ENCODE assay signal across 10 cellular contexts in genomic region chr19:10226376-10227214, GRCh38. TPM values are rescaled to one million over a fixed set of nuclear protein-coding genes. Genes with fewer than 3 reads are reported as not detected.
A peak's percentile ranks its signal among the peaks of the same experiment; 100 is the strongest.
DNase-seq lines count a peak whose midpoint lies in the region; ATAC-seq and TF ChIP-seq lines count a peak whose summit lies in the region.
"Had no signal": no experiment of that assay in that cellular context is flagged by ENCODE, and none has a peak within 500 bp of the region (broad histone marks: within the 10 kb centered on the region; RNA-seq: fewer than 3 reads in every experiment).

No MANE protein-coding gene starts in this region.

- intact Hi-C loops in dorsolateral prefrontal cortex (cut with DNase I) (loop anchor here (1.0 to 2.0 kb wide), 3 partner anchors 24 to 32 kb away; partner anchors contain the start of gene DNMT1 (in 1 of the 2)), testis (cut with DNase I; ENCODE audit: low total_unique reads) (no loop called here)

- 66% methylated on average over 14 of the region's 17 CpGs for WGBS in HUES64
- WGBS in lung, 2 donors = 61 to 62% methylated on average over 17 of the region's 17 CpGs
- 18 to 41% methylated on average over 9 to 17 of the region's 17 CpGs for WGBS in testis, 2 donors

- peak; percentile 19 for ATAC-seq in lung (ENCODE audit: insufficient read depth, low FRiP score)
- no peak for ATAC-seq in GM18870 (IDR thresholded peaks at IDR 0.05; ENCODE audit: unreplicated experiment)

- DNase-seq in dorsolateral prefrontal cortex (peak in 4 of 10 donors; percentile 36 to 48 (median 40)), lung (ENCODE audit: low spot score) (peak; percentile 70), testis (peak; percentile 76), GF-D8 (lab: John Stamatoyannopoulos, UW) (no peak), retina (no peak)
- DNase-seq in activated CD4-positive, alpha-beta T cell treated with anti-CD3 and anti-CD28 coated beads, Interleukin-2, amount 50 U/mL, for 4 hours = no peak
- DNase-seq: KG1, small intestine had no signal

- no peaks in the 10 kb centered on the region for H3K9me3 ChIP-seq in HUES64 (ENCODE audit: insufficient read depth, low read depth, low read length)
- H3K9me3 ChIP-seq in lung (ENCODE audit: control insufficient read depth in 2 of 2, insufficient read depth in 1 of 2, low read length in 1 of 2) = no peaks in the 10 kb centered on the region
- H3K9me3 ChIP-seq in testis = no peaks in the 10 kb centered on the region

- H3K4me1 ChIP-seq in HUES64 (ENCODE audit: insufficient read depth, low read length) (peaks cover 7% of the 10 kb centered on the region), lung (ENCODE audit: control insufficient read depth in 2 of 2, insufficient read depth in 2 of 2, low read length in 2 of 2) (peaks cover 0 to 3% of the 10 kb centered on the region in 2 donors), testis (peaks cover 36% of the 10 kb centered on the region)

- no peaks in the 10 kb centered on the region for H3K27me3 ChIP-seq in HUES64 (ENCODE audit: insufficient read depth, low read length)
- H3K27me3 ChIP-seq in dorsolateral prefrontal cortex = no peaks in the 10 kb centered on the region
- no peaks in the 10 kb centered on the region for H3K27me3 ChIP-seq in lung (ENCODE audit: control insufficient read depth, insufficient read depth)
- no peaks in the 10 kb centered on the region for H3K27me3 ChIP-seq in testis

- peak overlapping the region; percentile 9; the same call in 1 of the 2 replicates for H3K9ac ChIP-seq in HUES64 (ENCODE audit: low read depth, low read length)

- TF ChIP-seq POLR2A in testis (IDR thresholded peaks at IDR 0.05) = no peak

- TF ChIP-seq CTCF in dorsolateral prefrontal cortex (IDR thresholded peaks at IDR 0.05 in 54 of 56, conservative IDR thresholded peaks at IDR 0.05 in 2 of 56; ENCODE audit: low read depth in 1 of 56, partially characterized antibody in 56 of 56) (peak in 1 of 56 donors; percentile 11), lung (IDR thresholded peaks at IDR 0.05; ENCODE audit: control extremely low read depth, extremely low read depth) (no peak), testis (IDR thresholded peaks at IDR 0.05) (no peak)

- H3K27ac ChIP-seq in HUES64 (ENCODE audit: low read depth, low read length) = no peak overlapping the region
- H3K27ac ChIP-seq in dorsolateral prefrontal cortex = peak overlapping the region; percentile 40 to 97 (median 93)
- H3K27ac ChIP-seq in lung (ENCODE audit: low read depth in 1 of 2, low read length in 1 of 2) = peak overlapping the region in 1 of 2 donors; percentile 72
- peak overlapping the region; percentile 84 to 87 for H3K27ac ChIP-seq in testis

- H3K36me3 ChIP-seq in HUES64 (ENCODE audit: insufficient read depth, low read length) (peaks cover 9% of the 10 kb centered on the region; the same call in 1 of the 2 replicates), lung (ENCODE audit: control insufficient read depth in 2 of 2, insufficient read depth in 2 of 2, low read length in 2 of 2) (peaks cover 0 to 17% of the 10 kb centered on the region in 2 donors), testis (ENCODE audit: low read depth, missing control alignments) (no peaks in the 10 kb centered on the region)

- no peak overlapping the region for H3K4me3 ChIP-seq in HUES64 (ENCODE audit: low read length)
- peak overlapping the region in 45 of 59 donors; percentile 3 to 58 (median 32) for H3K4me3 ChIP-seq in dorsolateral prefrontal cortex
- no peak overlapping the region for H3K4me3 ChIP-seq in lung
- peak overlapping the region in 1 of 2 donors; percentile 26 for H3K4me3 ChIP-seq in testis

RNA-seq across cellular contexts. Expression of gene S1PR2, which starts 4.5 kb away (rescaled TPM):
- 6.9 TPM for polyA plus RNA-seq in HUES64 (2013, experiment 1 of 2)
- polyA plus RNA-seq in HUES64 (2013, experiment 2 of 2) = 9.1 TPM
- total RNA-seq in dorsolateral prefrontal cortex (1 to 10 TPM; 1.1 to 4.4 (median 2.1) TPM), lung (10 to 100 TPM; 15.2 to 32.1 TPM), testis (10 to 100 TPM in 1 of 2 donors, 1 to 10 TPM in 1; 8.7 to 13.7 TPM)
- polyA plus RNA-seq in lung (10 to 100 TPM in 1 of 2 donors, 1 to 10 TPM in 1; 6.5 to 10.9 TPM), testis (ENCODE audit: insufficient read depth, low read depth, low replicate concordance) (11.9 TPM)

RNA-seq across cellular contexts. Expression of gene MRPL4, which starts 25.4 kb away (rescaled TPM):
- polyA plus RNA-seq in HUES64 (2013, experiment 1 of 2) = 63.1 TPM
- polyA plus RNA-seq in HUES64 (2013, experiment 2 of 2) = 57.9 TPM
- total RNA-seq in dorsolateral prefrontal cortex (10 to 100 TPM; 35.7 to 68.1 (median 53.5) TPM), lung (10 to 100 TPM; 16.6 to 61.9 TPM), testis (10 to 100 TPM; 63.5 to 91.8 TPM)
- polyA plus RNA-seq in lung (10 to 100 TPM; 33.8 to 64.8 TPM), testis (ENCODE audit: insufficient read depth, low read depth, low replicate concordance) (53.3 TPM)

RNA-seq across cellular contexts. Expression of gene DNMT1, which starts 31.8 kb away (rescaled TPM):
- polyA plus RNA-seq in HUES64 (2013, experiment 1 of 2) = 120 TPM
- polyA plus RNA-seq in HUES64 (2013, experiment 2 of 2) = 116 TPM
- total RNA-seq in dorsolateral prefrontal cortex (100 to 1,000 TPM in 1 of 120 experiments, 10 to 100 TPM in 119; 44.4 to 105 (median 67.2) TPM), lung (10 to 100 TPM; 44.0 to 85.7 TPM), testis (100 to 1,000 TPM; 103 to 145 TPM)
- polyA plus RNA-seq in lung (10 to 100 TPM; 32.8 to 46.5 TPM), testis (ENCODE audit: insufficient read depth, low read depth, low replicate concordance) (96.5 TPM)

RNA-seq across cellular contexts. Expression of gene ICAM1, which starts 44.3 kb away (rescaled TPM):
- polyA plus RNA-seq in HUES64 (2013, experiment 1 of 2) = 2.7 TPM
- 5.2 TPM for polyA plus RNA-seq in HUES64 (2013, experiment 2 of 2)
- total RNA-seq in dorsolateral prefrontal cortex = 10 to 100 TPM in 28 of 120 experiments, 1 to 10 TPM in 92; 1.5 to 66.9 (median 5.3) TPM
- 100 to 1,000 TPM; 179 to 191 TPM for total RNA-seq in lung
- 100 to 1,000 TPM in 1 of 2 donors, 10 to 100 TPM in 1; 88.4 to 391 TPM for polyA plus RNA-seq in lung
- total RNA-seq in testis = 10 to 100 TPM; 10.1 to 18.0 TPM
- 14.3 TPM for polyA plus RNA-seq in testis (ENCODE audit: insufficient read depth, low read depth, low replicate concordance)

Comparison
In these comparisons a context has a peak if more than half of its experiments do, and no peak if none do; other contexts are left out.
1. H3K4me3 ChIP-seq: peak in dorsolateral prefrontal cortex (45 of 59); none in HUES64 (single experiment) and lung (single experiment).
2. DNase-seq: peak in lung (single experiment) and testis (single experiment); none in GF-D8 (single experiment), activated CD4-positive, alpha-beta T cell treated with anti-CD3 and anti-CD28 coated beads, Interleukin-2, amount 50 U/mL, for 4 hours (0 of 2) and retina (single experiment).